Comparison of ENCODE assay signal across 8 cellular contexts in genomic region chr5:73498057-73498992, GRCh38. TPM values are rescaled to one million over a fixed set of nuclear protein-coding genes. Genes with fewer than 3 reads are reported as not detected.
DNase-seq lines count a peak whose midpoint lies in the region; ATAC-seq lines count a peak whose summit lies in the region.

TSS of gene BTF3 (plus strand) at chr5:73498442. CDS start at chr5:73498668, 226 bp downstream.

- DNase-seq in Ammon's horn (ENCODE audit: low spot score) = peak; percentile 99
- DNase-seq in GM19238 (ENCODE audit: insufficient read length, low spot score) = peak; percentile 90
- DNase-seq in NCI-H524 (lab: John Stamatoyannopoulos, UW) = peak; percentile 90 to 96
- peak; percentile 91 to 92 for DNase-seq in activated CD4-positive, alpha-beta T cell treated with anti-CD3 and anti-CD28 coated beads for 4 hours
- DNase-seq in left colon = peak; percentile 95 to 96
- DNase-seq in stimulated activated CD4-positive, alpha-beta T cell treated with anti-CD3 and anti-CD28 coated beads, Interleukin-1b, Interleukin-23, amount 100 ng/mL, for 48 hours = peak; percentile 95

- intact Hi-C loops in left colon (cut with DNase I, micrococcal nuclease) = no loop called here

- ATAC-seq in HG03442 (IDR thresholded peaks at IDR 0.05; ENCODE audit: unreplicated experiment) = peak; percentile 92
- ATAC-seq in left colon = peak; percentile 87

- H3K27ac ChIP-seq in cingulate gyrus (ENCODE audit: low read depth, low read length) = peak within 1 kb of the TSS; percentile 86

RNA-seq across cellular contexts. Expression of gene BTF3, which starts in this region (rescaled TPM):
- total RNA-seq in left colon = 100 to 1,000 TPM; 522 to 537 TPM

Comparison
In these comparisons a context has a peak if more than half of its experiments do, and no peak if none do; other contexts are left out.
1. Peak in every context shown above with its lines: DNase-seq, ATAC-seq and H3K27ac ChIP-seq.